Comparison of ENCODE assay signal across 1 cellular context in genomic region chr4:113757486-113757885, GRCh38.
A peak's percentile ranks its signal among the peaks of the same experiment; 100 is the strongest.
TF ChIP-seq lines count a peak whose summit lies in the region.

No MANE protein-coding gene starts in this region.

TF ChIP-seq in GM12878, 131 proteins besides CTCF, POLR2A, EP300 and RAD21:
- no peak for TF ChIP-seq JUND (IDR thresholded peaks at IDR 0.05; ENCODE audit: low read depth, low read length)
- TF ChIP-seq, protein P1, sequence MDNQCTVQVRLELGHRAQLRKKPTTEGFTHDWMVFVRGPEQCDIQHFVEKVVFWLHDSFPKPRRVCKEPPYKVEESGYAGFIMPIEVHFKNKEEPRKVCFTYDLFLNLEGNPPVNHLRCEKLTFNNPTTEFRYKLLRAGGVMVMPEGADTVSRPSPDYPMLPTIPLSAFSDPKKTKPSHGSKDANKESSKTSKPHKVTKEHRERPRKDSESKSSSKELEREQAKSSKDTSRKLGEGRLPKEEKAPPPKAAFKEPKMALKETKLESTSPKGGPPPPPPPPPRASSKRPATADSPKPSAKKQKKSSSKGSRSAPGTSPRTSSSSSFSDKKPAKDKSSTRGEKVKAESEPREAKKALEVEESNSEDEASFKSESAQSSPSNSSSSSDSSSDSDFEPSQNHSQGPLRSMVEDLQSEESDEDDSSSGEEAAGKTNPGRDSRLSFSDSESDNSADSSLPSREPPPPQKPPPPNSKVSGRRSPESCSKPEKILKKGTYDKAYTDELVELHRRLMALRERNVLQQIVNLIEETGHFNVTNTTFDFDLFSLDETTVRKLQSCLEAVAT (IDR thresholded peaks at IDR 0.05): 0 out of 2 replicates have a peak, but pooled peaks have one; percentile 29
